ENCODE assay signal across 8 cellular contexts in genomic region chr18:2970762-2971659, GRCh38. TPM values are rescaled to one million over a fixed set of nuclear protein-coding genes. Genes with fewer than 3 reads are reported as not detected.
DNase-seq lines count a peak whose midpoint lies in the region.

No MANE protein-coding gene starts in this region.

- peaks cover 57 to 100% (median 87%) of the 10 kb centered on the region in 10 experiments for H3K4me1 ChIP-seq in BLaER1 treated with 17β-estradiol and CSF1 and Interleukin-3, amounts not matched to agents 10 nM and 100 nM

- H3K4me1 Mint-ChIP-seq in activated naive CD4-positive, alpha-beta T cell treated with anti-CD3 and anti-CD28 coated beads, Interleukin-2, amount 10 ng/mL, durations not matched to agents 7 days and 5 days: peaks cover 92% of the 10 kb centered on the region

- H3K27ac ChIP-seq in BLaER1 treated with 17β-estradiol and CSF1 and Interleukin-3, amounts not matched to agents 10 nM and 100 nM: peak overlapping the region; percentile 88 to 97 (median 91)

- DNase-seq in Jurkat, Clone E6-1 (ENCODE audit: low read depth, low spot score): peak; percentile 54
- DNase-seq in activated naive CD4-positive, alpha-beta T cell treated with anti-CD3 and anti-CD28 coated beads, Interleukin-2, amount 10 ng/mL, durations not matched to agents 7 days and 5 days: peak; percentile 60
- DNase-seq in midbrain (lab: John Stamatoyannopoulos, UW) (peak; percentile 28), NCI-H1417 treated with DMSO at 0.1 percent for 48 hours (lab: John Stamatoyannopoulos, UW) (no peak), DMS153 treated with DMSO at 0.1 percent for 48 hours (lab: John Stamatoyannopoulos, UW; ENCODE audit: unreplicated experiment) (no peak), superior temporal gyrus (ENCODE audit: extremely low spot score) (no peak), T1000 (lab: John Stamatoyannopoulos, UW) (no peak)

- H3K36me3 ChIP-seq in BLaER1 treated with 17β-estradiol and CSF1 and Interleukin-3, amounts not matched to agents 10 nM and 100 nM: peaks cover 0 to 34% (median 19%) of the 10 kb centered on the region in 11 experiments; a peak in 13 of 22 replicates

- no peaks in the 10 kb centered on the region for H3K27me3 ChIP-seq in BLaER1 treated with 17β-estradiol and CSF1 and Interleukin-3, amounts not matched to agents 10 nM and 100 nM

- H3K4me2 ChIP-seq in BLaER1 treated with 17β-estradiol and CSF1 and Interleukin-3, amounts not matched to agents 10 nM and 100 nM: peak overlapping the region; percentile 85 to 98 (median 91)

- peak overlapping the region; percentile 76 to 87 (median 83) for H3K9ac ChIP-seq in BLaER1 treated with 17β-estradiol and CSF1 and Interleukin-3, amounts not matched to agents 10 nM and 100 nM

- peak overlapping the region; percentile 38 to 65 (median 50) for H3K4me3 ChIP-seq in BLaER1 treated with 17β-estradiol and CSF1 and Interleukin-3, amounts not matched to agents 10 nM and 100 nM
- H3K4me3 ChIP-seq in Jurkat, Clone E6-1 (ENCODE audit: low read length): no peak overlapping the region; the same call in 1 of the 2 replicates

- peaks cover 57% of the 10 kb centered on the region for H3K36me3 Mint-ChIP-seq in activated naive CD4-positive, alpha-beta T cell treated with anti-CD3 and anti-CD28 coated beads, Interleukin-2, amount 10 ng/mL, durations not matched to agents 7 days and 5 days

- no peaks in the 10 kb centered on the region for H3K27me3 Mint-ChIP-seq in activated naive CD4-positive, alpha-beta T cell treated with anti-CD3 and anti-CD28 coated beads, Interleukin-2, amount 10 ng/mL, durations not matched to agents 7 days and 5 days

- peak overlapping the region; percentile 73 for H3K4me3 Mint-ChIP-seq in activated naive CD4-positive, alpha-beta T cell treated with anti-CD3 and anti-CD28 coated beads, Interleukin-2, amount 10 ng/mL, durations not matched to agents 7 days and 5 days

- H3K27ac Mint-ChIP-seq in activated naive CD4-positive, alpha-beta T cell treated with anti-CD3 and anti-CD28 coated beads, Interleukin-2, amount 10 ng/mL, durations not matched to agents 7 days and 5 days: peak overlapping the region; percentile 96

- H4K20me1 ChIP-seq in BLaER1 treated with 17β-estradiol and CSF1 and Interleukin-3, amounts not matched to agents 10 nM and 100 nM: peaks cover 0 to 17% (median 0%) of the 10 kb centered on the region in 11 experiments; a peak in 2 of 22 replicates

- H3K9me3 Mint-ChIP-seq in activated naive CD4-positive, alpha-beta T cell treated with anti-CD3 and anti-CD28 coated beads, Interleukin-2, amount 10 ng/mL, durations not matched to agents 7 days and 5 days: no peaks in the 10 kb centered on the region

- H3K9me3 ChIP-seq in BLaER1 treated with 17β-estradiol and CSF1 and Interleukin-3, amounts not matched to agents 10 nM and 100 nM (replicated peaks in 1 of 11): peaks cover 0 to 6% (median 0%) of the 10 kb centered on the region in 11 experiments; a peak in 1 of 22 replicates

- CTCF ChIA-PET in activated naive CD4-positive, alpha-beta T cell treated with anti-CD3 and anti-CD28 coated beads, Interleukin-2, amount 10 ng/mL, durations not matched to agents 7 days and 5 days (lab: Charles Lee): interaction anchor here (1.3 to 4.6 kb wide), 4 partner anchors 9 to 275 kb away, joined by 4 to 20 read pairs (median 10); no protein-coding TSS in a partner anchor

RNA-seq across cellular contexts. Expression of gene LPIN2, which starts 41.9 kb away (rescaled TPM):
- 12.4 TPM for polyA plus RNA-seq in Jurkat, Clone E6-1 (2012; ENCODE audit: insufficient read depth, insufficient read length)

Comparison
In these comparisons a context has a peak if more than half of its experiments do, and no peak if none do; other contexts are left out.
1. DNase-seq: peak in Jurkat, Clone E6-1 (single experiment), activated naive CD4-positive, alpha-beta T cell treated with anti-CD3 and anti-CD28 coated beads, Interleukin-2, amount 10 ng/mL, durations not matched to agents 7 days and 5 days (single experiment) and midbrain (single experiment); none in NCI-H1417 treated with DMSO at 0.1 percent for 48 hours (single experiment), DMS153 treated with DMSO at 0.1 percent for 48 hours (single experiment), superior temporal gyrus (single experiment) and T1000 (single experiment).